Comparison of ENCODE assay signal across 16 cellular contexts in genomic region chr1:85624361-85624760, GRCh38. TPM values are rescaled to one million over a fixed set of nuclear protein-coding genes. Genes with fewer than 3 reads are reported as not detected.
DNase-seq lines count a peak whose midpoint lies in the region; ATAC-seq, FAIRE-seq and TF ChIP-seq lines count a peak whose summit lies in the region.
"Had no signal": no experiment of that assay in that cellular context is flagged by ENCODE, and none has a peak within 500 bp of the region (broad histone marks: within the 10 kb centered on the region; RNA-seq: fewer than 3 reads in every experiment).

No MANE protein-coding gene starts in this region.

- peaks cover 2% of the 10 kb centered on the region for H3K79me1 ChIP-seq in mesenchymal stem cell (replicated peaks; ENCODE audit: low read length, poor library complexity, severe bottlenecking)

- H3K4me1 ChIP-seq in astrocyte (ENCODE audit: insufficient read depth, low read length) (peaks cover 29% of the 10 kb centered on the region), mesenchymal stem cell (ENCODE audit: control insufficient read depth, insufficient read depth, low read depth, low read length) (peaks cover 8% of the 10 kb centered on the region)

- H2AK5ac ChIP-seq in mesenchymal stem cell (ENCODE audit: low read length, severe bottlenecking), result peak overlapping the region; percentile 10

- peak overlapping the region in 1 of 2 experiments; percentile 19 for H3K4ac ChIP-seq in mesenchymal stem cell (ENCODE audit: low read depth in 1 of 2, low read length in 2 of 2)

- H3K36me3 ChIP-seq in astrocyte (ENCODE audit: insufficient read depth, low read length) (no peaks in the 10 kb centered on the region), mesenchymal stem cell (ENCODE audit: control insufficient read depth in 1 of 2, insufficient read depth in 2 of 2, low read depth in 1 of 2, low read length in 2 of 2) (no peaks in the 10 kb centered on the region)

- H3K27ac Mint-ChIP-seq in astrocyte (ENCODE audit: unreplicated experiment), result no peak overlapping the region
- H3K27ac Mint-ChIP-seq in CD14-positive monocyte, result no peak overlapping the region
- H3K27ac Mint-ChIP-seq: CD4-positive, alpha-beta memory T cell; H9 had no signal

- H3K36me3 Mint-ChIP-seq in astrocyte (ENCODE audit: low read depth, unreplicated experiment) (peaks cover 18% of the 10 kb centered on the region), CD14-positive monocyte (peaks cover 0 to 5% of the 10 kb centered on the region in 2 donors)

- H3K9ac ChIP-seq in astrocyte (ENCODE audit: low read length), result no peak overlapping the region
- no peak overlapping the region for H3K9ac ChIP-seq in mesenchymal stem cell (ENCODE audit: low read length)

- no peaks in the 10 kb centered on the region for H4K20me1 ChIP-seq in astrocyte (ENCODE audit: insufficient read depth, low read length)

- H3K23ac ChIP-seq in mesenchymal stem cell (ENCODE audit: low read length in 2 of 2), result no peak overlapping the region

- no peak overlapping the region for H2BK120ac ChIP-seq in mesenchymal stem cell (ENCODE audit: low read depth, low read length)

- no peak for TF ChIP-seq CTCF in astrocyte (IDR thresholded peaks at IDR 0.05; ENCODE audit: insufficient read depth, low read depth, low read length)
- no peak for TF ChIP-seq CTCF in CD14-positive monocyte (IDR thresholded peaks at IDR 0.05)

- H3K18ac ChIP-seq in mesenchymal stem cell (ENCODE audit: low read depth in 1 of 2, low read length in 2 of 2), result peak overlapping the region in 1 of 2 experiments; percentile 43

- H3K79me2 ChIP-seq in astrocyte (ENCODE audit: insufficient read depth, low read length), result no peaks in the 10 kb centered on the region

- DNase-seq in Daoy (ENCODE audit: low read depth) (peak; percentile 65), astrocyte (ENCODE audit: low read depth) (peak; percentile 52), mesenchymal stem cell (no peak), CD14-positive monocyte (ENCODE audit: low spot score) (no peak), urothelium cell line (ENCODE audit: low spot score) (no peak), left colon (no peak)
- DNase-seq: AML-193; CD4-positive, alpha-beta memory T cell; DMS79 treated with DMSO at 0.1 percent for 48 hours; EL; H9 had no signal

- peaks cover 7% of the 10 kb centered on the region for H3K9me3 ChIP-seq in astrocyte (ENCODE audit: insufficient read depth, low read depth, low read length)
- peaks cover 26% of the 10 kb centered on the region for H3K9me3 ChIP-seq in mesenchymal stem cell (ENCODE audit: control insufficient read depth, low read length)

- ATAC-seq in left colon, result no peak
- ATAC-seq: GM12878, HepG2 had no signal

- H3K27me3 ChIP-seq in astrocyte (ENCODE audit: insufficient read depth, low read length) (no peaks in the 10 kb centered on the region), mesenchymal stem cell (ENCODE audit: control insufficient read depth in 1 of 2, insufficient read depth in 1 of 2, low read length in 2 of 2) (no peaks in the 10 kb centered on the region)

- no peak overlapping the region for H2BK5ac ChIP-seq in mesenchymal stem cell (ENCODE audit: low read depth, low read length, poor library complexity, severe bottlenecking)

- H3K9me3 Mint-ChIP-seq in astrocyte (ENCODE audit: unreplicated experiment) (peaks cover 15% of the 10 kb centered on the region), CD14-positive monocyte (peaks cover 9 to 33% (median 17%) of the 10 kb centered on the region in 7 donors)

- intact Hi-C loops in CD14-positive monocyte (cut with micrococcal nuclease), result no loop called here
- intact Hi-C loops in left colon (cut with DNase I, micrococcal nuclease), result no loop called here

- H3K4me3 ChIP-seq in astrocyte (ENCODE audit: insufficient read depth, low read depth, low read length) (no peak overlapping the region), mesenchymal stem cell (ENCODE audit: insufficient read depth in 1 of 2, low read depth in 1 of 2, low read length in 2 of 2) (no peak overlapping the region)
- H3K4me3 ChIP-seq: GM12878 had no signal

- H2BK15ac ChIP-seq in mesenchymal stem cell (ENCODE audit: low read depth, poor library complexity, severe bottlenecking), result no peak overlapping the region

- no peak overlapping the region for H2AFZ ChIP-seq in astrocyte (ENCODE audit: low read depth, low read length)
- H2AFZ ChIP-seq in mesenchymal stem cell (ENCODE audit: low read depth, low read length), result no peak overlapping the region

- H4K91ac ChIP-seq in mesenchymal stem cell (ENCODE audit: low read length), result no peak overlapping the region

- peaks cover 20% of the 10 kb centered on the region for H3K4me1 Mint-ChIP-seq in astrocyte (ENCODE audit: low read depth, unreplicated experiment)
- no peaks in the 10 kb centered on the region for H3K4me1 Mint-ChIP-seq in CD14-positive monocyte

- no peak overlapping the region for H3K4me2 ChIP-seq in astrocyte (ENCODE audit: low read length)
- no peak overlapping the region for H3K4me2 ChIP-seq in mesenchymal stem cell (ENCODE audit: low read length, poor library complexity, severe bottlenecking)

- no peaks in the 10 kb centered on the region for H3K27me3 Mint-ChIP-seq in astrocyte (ENCODE audit: low read depth, unreplicated experiment)
- peaks cover 0 to 3% (median under 1%) of the 10 kb centered on the region in 3 donors for H3K27me3 Mint-ChIP-seq in CD14-positive monocyte (ENCODE audit: low read depth in 3 of 3)
- H3K27me3 Mint-ChIP-seq: CD4-positive, alpha-beta memory T cell had no signal

- H3K4me3 Mint-ChIP-seq in astrocyte (ENCODE audit: unreplicated experiment) (no peak overlapping the region), CD14-positive monocyte (no peak overlapping the region)
- H3K4me3 Mint-ChIP-seq: CD4-positive, alpha-beta memory T cell; H9 had no signal

- no peak overlapping the region for H4K8ac ChIP-seq in mesenchymal stem cell (ENCODE audit: low read length)

- 98% methylated on average over 4 of the region's 4 CpGs for WGBS in mesenchymal stem cell

- no peak overlapping the region for H3K14ac ChIP-seq in mesenchymal stem cell (ENCODE audit: low read length in 2 of 2)

- FAIRE-seq in astrocyte (lab: Jason Lieb, UNC), result no peak
- FAIRE-seq in urothelium cell line (lab: Jason Lieb, UNC), result no peak
- FAIRE-seq: A204.1, GM12878, H1, HepG2 had no signal

- H3K27ac ChIP-seq in astrocyte (ENCODE audit: low read depth, low read length) (no peak overlapping the region), mesenchymal stem cell (ENCODE audit: low read length, poor library complexity, severe bottlenecking) (no peak overlapping the region)
- H3K27ac ChIP-seq: C4-2B had no signal

- no peak overlapping the region for H2BK12ac ChIP-seq in mesenchymal stem cell (ENCODE audit: low read length in 2 of 2)

RNA-seq across cellular contexts. Expression of gene CCN1, which starts 43.8 kb away (rescaled TPM):
- total RNA-seq in Daoy (2014; rRNA removed; shearing (Covaris generic)), result 33.7 and 40.9 TPM in 2 replicates
- total RNA-seq in astrocyte (624 and 672 TPM in 2 replicates), left colon (10 to 100 TPM; 18.0 to 18.5 TPM)
- polyA plus RNA-seq in mesenchymal stem cell (2013, experiment 1 of 2), result 408 TPM
- polyA plus RNA-seq in mesenchymal stem cell (2013, experiment 2 of 2), result 395 TPM
- not detected for polyA plus RNA-seq in CD14-positive monocyte
- total RNA-seq: CD4-positive, alpha-beta memory T cell had no signal
- polyA plus RNA-seq: CD4-positive, alpha-beta memory T cell had no signal

Comparison
In these comparisons a context has a peak if more than half of its experiments do, and no peak if none do; other contexts are left out.
1. DNase-seq: peak in Daoy (single experiment) and astrocyte (single experiment); none in mesenchymal stem cell (single experiment), CD14-positive monocyte (single experiment), urothelium cell line (single experiment) and left colon (0 of 2).
2. RNA of gene CCN1, which starts 43.8 kb away (total RNA-seq): 624 to 672 TPM in astrocyte; 33.7 to 40.9 TPM in Daoy and 18.0 to 18.5 TPM in left colon; every median in the first group is over 10 times any median in the second.